In genomic region chr3:47722859-47723258, GRCh38 we compare ENCODE assay signal across 8 cellular contexts.
"Had no signal": no experiment of that assay in that cellular context is flagged by ENCODE, and none has a peak within 500 bp of the region (broad histone marks: within the 10 kb centered on the region; RNA-seq: fewer than 3 reads in every experiment).

No MANE protein-coding gene starts in this region.

- ATAC-seq: activated T-cell treated with anti-CD3 and anti-CD28 coated beads, Interleukin-2, amount 50 U/mL, for 72 hours; stimulated activated effector memory CD8-positive, alpha-beta T cell treated with anti-CD3 and anti-CD28 coated beads, Interleukin-12 subunit alpha, Interleukin-12 subunit beta, amount 100 ng/mL, for 72 hours had no signal

- H3K4me3 Mint-ChIP-seq: activated CD4-positive, alpha-beta memory T cell treated with anti-CD3 and anti-CD28 coated beads for 36 hours; activated T-cell treated with anti-CD3 and anti-CD28 coated beads, Interleukin-2, amount 50 U/mL, for 72 hours; stimulated activated effector memory CD8-positive, alpha-beta T cell treated with anti-CD3 and anti-CD28 coated beads, Interleukin-12 subunit alpha, Interleukin-12 subunit beta, amount 100 ng/mL, for 72 hours had no signal

- DNase-seq: activated CD4-positive, alpha-beta memory T cell treated with anti-CD3 and anti-CD28 coated beads for 36 hours; activated CD4-positive, CD25-positive, alpha-beta regulatory T cell treated with anti-CD3 and anti-CD28 coated beads, Interleukin-2, amount 50 U/mL, for 72 hours; activated T-cell treated with anti-CD3 and anti-CD28 coated beads, Interleukin-2, amount 50 U/mL, for 72 hours; colonic mucosa; effector CD4-positive, alpha-beta T cell; hippocampal formation; tibial artery had no signal

- H3K27ac Mint-ChIP-seq: activated CD4-positive, alpha-beta memory T cell treated with anti-CD3 and anti-CD28 coated beads for 36 hours; activated T-cell treated with anti-CD3 and anti-CD28 coated beads, Interleukin-2, amount 50 U/mL, for 72 hours; stimulated activated effector memory CD8-positive, alpha-beta T cell treated with anti-CD3 and anti-CD28 coated beads, Interleukin-12 subunit alpha, Interleukin-12 subunit beta, amount 100 ng/mL, for 72 hours had no signal

- H3K27me3 Mint-ChIP-seq: activated CD4-positive, alpha-beta memory T cell treated with anti-CD3 and anti-CD28 coated beads for 36 hours had no signal

- H3K9me3 Mint-ChIP-seq: activated CD4-positive, alpha-beta memory T cell treated with anti-CD3 and anti-CD28 coated beads for 36 hours; activated T-cell treated with anti-CD3 and anti-CD28 coated beads, Interleukin-2, amount 50 U/mL, for 72 hours; stimulated activated effector memory CD8-positive, alpha-beta T cell treated with anti-CD3 and anti-CD28 coated beads, Interleukin-12 subunit alpha, Interleukin-12 subunit beta, amount 100 ng/mL, for 72 hours had no signal
